8 cellular contexts compared by ENCODE assay signal in the genomic region with DNA sequence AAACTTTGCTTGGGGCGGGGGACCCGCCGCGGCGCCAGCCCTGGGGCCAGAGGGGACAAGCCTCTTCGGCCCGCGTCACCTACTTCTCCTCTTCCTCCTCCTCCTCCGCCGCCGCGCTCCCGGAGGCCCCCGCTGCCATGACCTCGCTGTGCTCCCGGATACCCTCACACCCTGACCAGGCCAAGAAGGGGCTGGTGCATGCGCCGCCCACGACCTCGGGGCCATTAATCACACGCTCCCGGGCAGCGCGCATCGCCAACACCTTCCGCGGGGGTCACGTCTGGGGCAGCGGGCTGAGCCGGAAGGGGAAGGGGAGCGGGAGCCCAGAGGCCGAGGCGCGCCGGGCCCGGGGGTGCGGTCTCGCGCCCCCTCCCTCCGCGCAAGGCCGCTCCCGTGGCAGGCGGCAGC. TPM values are rescaled to one million over a fixed set of nuclear protein-coding genes. Genes with fewer than 3 reads are reported as not detected.
DNase-seq lines count a peak whose midpoint lies in the region; ATAC-seq and TF ChIP-seq lines count a peak whose summit lies in the region.

No MANE protein-coding gene starts in this region.

- ATAC-seq in HG02610 (IDR thresholded peaks at IDR 0.05; ENCODE audit: unreplicated experiment), result peak; percentile 20

- no peaks in the 10 kb centered on the region for H3K9me3 ChIP-seq in SU-DHL-6 (ENCODE audit: insufficient read depth, low read length)
- no peaks in the 10 kb centered on the region for H3K9me3 ChIP-seq in ovary

- peaks cover 47% of the 10 kb centered on the region for H3K79me2 ChIP-seq in SU-DHL-6 (ENCODE audit: insufficient read depth, low read length)

- H3F3A ChIP-seq in SU-DHL-6 (ENCODE audit: insufficient read depth), result peaks cover 26% of the 10 kb centered on the region

- intact Hi-C loops in ovary (cut with DNase I), result loop anchor here in 1 of 4 donors (10.0 kb wide), 1 partner anchor 198 kb away; no protein-coding TSS in a partner anchor

- H3K27ac ChIP-seq in SU-DHL-6 (ENCODE audit: low read depth, low read length) (peak overlapping the region; percentile 73), ovary (no peak overlapping the region)

- H3K4me1 ChIP-seq in ovary (ENCODE audit: insufficient read depth), result peaks cover 12% of the 10 kb centered on the region

- DNase-seq in NCI-H1417 (lab: John Stamatoyannopoulos, UW) (peak in 2 of 3 experiments; percentile 73), NCI-H1417 treated with DMSO at 0.1 percent for 48 hours (lab: John Stamatoyannopoulos, UW) (no peak), fibroblast of pulmonary artery (ENCODE audit: low read depth) (no peak), ovary (peak in 2 of 5 donors; percentile 21 to 30), NCI-H1694 (lab: John Stamatoyannopoulos, UW) (no peak), globus pallidus (ENCODE audit: low spot score) (no peak)

- H3K9me2 ChIP-seq in SU-DHL-6 (replicated peaks; ENCODE audit: insufficient read depth, low read length), result no peaks in the 10 kb centered on the region

- TF ChIP-seq POLR2A in ovary (IDR thresholded peaks at IDR 0.05), result no peak

- H3K36me3 ChIP-seq in SU-DHL-6 (ENCODE audit: low read length) (no peaks in the 10 kb centered on the region), ovary (no peaks in the 10 kb centered on the region)

- H3K27me3 ChIP-seq in SU-DHL-6 (ENCODE audit: low read length) (no peaks in the 10 kb centered on the region), ovary (peaks cover 5% of the 10 kb centered on the region)

- peak overlapping the region; percentile 87 for H3K4me2 ChIP-seq in SU-DHL-6 (ENCODE audit: low read depth, low read length, poor library complexity, severe bottlenecking)

- 0 out of 2 replicates have a peak, but pooled peaks cover 3% of the 10 kb centered on the region for H4K20me1 ChIP-seq in SU-DHL-6 (ENCODE audit: low read depth, low read length)

- peak overlapping the region; percentile 93 for H3K4me3 ChIP-seq in SU-DHL-6 (ENCODE audit: insufficient read depth, low read length, poor library complexity, severe bottlenecking)
- H3K4me3 ChIP-seq in fibroblast of pulmonary artery (replicated peaks; ENCODE audit: low read depth, low read length), result peak overlapping the region; percentile 52
- peak overlapping the region; percentile 47 for H3K4me3 ChIP-seq in ovary

- peak overlapping the region; percentile 57 for H2AFZ ChIP-seq in SU-DHL-6 (ENCODE audit: low read depth, low read length, severe bottlenecking)

- H3K9ac ChIP-seq in SU-DHL-6 (ENCODE audit: low read length), result peak overlapping the region; percentile 89

- 0 to 1% (median 1%) methylated on average over 36 to 42 of the region's 44 CpGs for WGBS in ovary, 3 donors

- TF ChIP-seq EP300 in ovary (IDR thresholded peaks at IDR 0.05), result no peak

- TF ChIP-seq CTCF in SU-DHL-6 (IDR thresholded peaks at IDR 0.05; ENCODE audit: insufficient read depth, low read length, poor library complexity, severe bottlenecking) (no peak), fibroblast of pulmonary artery (IDR thresholded peaks at IDR 0.05; ENCODE audit: low read length, missing control alignments) (no peak), ovary (IDR thresholded peaks at IDR 0.05) (no peak)

RNA-seq across cellular contexts. Expression of a gene that starts 0.3 kb away (rescaled TPM):
- total RNA-seq in ovary, result 1 to 10 TPM in 6 of 7 donors, under 1 TPM in 1; 0.43 to 3.7 (median 1.8) TPM
- polyA plus RNA-seq in ovary, result 1 to 10 TPM in 1 of 2 donors, under 1 TPM in 1; 0.80 to 4.2 TPM

Comparison
In these comparisons a context has a peak if more than half of its experiments do, and no peak if none do; other contexts are left out.
1. DNase-seq: peak in NCI-H1417 (2 of 3); none in NCI-H1417 treated with DMSO at 0.1 percent for 48 hours (single experiment), fibroblast of pulmonary artery (single experiment), NCI-H1694 (single experiment) and globus pallidus (single experiment).
2. Peak in every context shown above with its lines, with median percentiles within 50 percentile points of each other: H3K4me3 ChIP-seq.